Comparison of ENCODE assay signal across 8 cellular contexts in genomic region chrX:68146054-68146453, GRCh38.
DNase-seq lines count a peak whose midpoint lies in the region; ATAC-seq, FAIRE-seq and TF ChIP-seq lines count a peak whose summit lies in the region.

No MANE protein-coding gene starts in this region.

- no peaks in the 10 kb centered on the region for H3K4me1 ChIP-seq in ascending aorta

- ATAC-seq in WTC11 (peak; percentile 87), GM18502 (IDR thresholded peaks at IDR 0.05; ENCODE audit: poor library complexity, unreplicated experiment) (no peak)
- ATAC-seq in activated CD8-positive, alpha-beta T cell treated with anti-CD3 and anti-CD28 coated beads for 36 hours: no peak

- no peaks in the 10 kb centered on the region for H3K9me3 ChIP-seq in ascending aorta

- POLR2A ChIA-PET in WTC11 (lab: Charles Lee): no interaction called here
- POLR2A ChIA-PET in activated CD8-positive, alpha-beta T cell treated with anti-CD3 and anti-CD28 coated beads for 36 hours (lab: Charles Lee): no interaction called here

- no peaks in the 10 kb centered on the region for H3K4me1 Mint-ChIP-seq in WTC11
- H3K4me1 Mint-ChIP-seq in activated CD8-positive, alpha-beta T cell treated with anti-CD3 and anti-CD28 coated beads for 36 hours (ENCODE audit: low read depth): no peaks in the 10 kb centered on the region

- no peaks in the 10 kb centered on the region for H3K36me3 Mint-ChIP-seq in WTC11
- H3K36me3 Mint-ChIP-seq in activated CD8-positive, alpha-beta T cell treated with anti-CD3 and anti-CD28 coated beads for 36 hours (ENCODE audit: low read depth): no peaks in the 10 kb centered on the region

- H3K9me3 Mint-ChIP-seq in WTC11: no peaks in the 10 kb centered on the region
- H3K9me3 Mint-ChIP-seq in activated CD8-positive, alpha-beta T cell treated with anti-CD3 and anti-CD28 coated beads for 36 hours: no peaks in the 10 kb centered on the region

- no peak overlapping the region for H3K27ac ChIP-seq in ascending aorta

- no peak overlapping the region for H3K4me3 Mint-ChIP-seq in WTC11
- no peak overlapping the region for H3K4me3 Mint-ChIP-seq in activated CD8-positive, alpha-beta T cell treated with anti-CD3 and anti-CD28 coated beads for 36 hours

- H3K36me3 ChIP-seq in ascending aorta: no peaks in the 10 kb centered on the region

- no peak overlapping the region for H3K27ac Mint-ChIP-seq in WTC11
- no peak overlapping the region for H3K27ac Mint-ChIP-seq in activated CD8-positive, alpha-beta T cell treated with anti-CD3 and anti-CD28 coated beads for 36 hours

- TF ChIP-seq CTCF in WTC11 (IDR thresholded peaks at IDR 0.05) (no peak), ascending aorta (IDR thresholded peaks at IDR 0.05) (peak in 1 of 3 experiments; percentile 40)
- TF ChIP-seq CTCF in activated CD8-positive, alpha-beta T cell treated with anti-CD3 and anti-CD28 coated beads for 36 hours (IDR thresholded peaks at IDR 0.05): no peak

- DNase-seq in CD1c-positive myeloid dendritic cell (ENCODE audit: extremely low spot score) (peak; percentile 4), HTR-8/SVneo (ENCODE audit: insufficient read length, low spot score) (peak; percentile 3), WTC11 (ENCODE audit: low spot score) (no peak), kidney glomerular epithelial cell (lab: John Stamatoyannopoulos, UW) (peak; percentile 2), T-helper 1 cell (no peak), ascending aorta (ENCODE audit: low spot score in 2 of 2) (no peak)
- no peak for DNase-seq in activated CD8-positive, alpha-beta T cell treated with anti-CD3 and anti-CD28 coated beads for 36 hours

- no peaks in the 10 kb centered on the region for H3K27me3 Mint-ChIP-seq in WTC11 (ENCODE audit: low read depth)
- no peaks in the 10 kb centered on the region for H3K27me3 Mint-ChIP-seq in activated CD8-positive, alpha-beta T cell treated with anti-CD3 and anti-CD28 coated beads for 36 hours

- FAIRE-seq in HTR-8/SVneo (lab: Jason Lieb, UNC): no peak

- intact Hi-C loops in ascending aorta (cut with DNase I): no loop called here
- intact Hi-C loops in activated CD8-positive, alpha-beta T cell treated with anti-CD3 and anti-CD28 coated beads for 36 hours (cut with micrococcal nuclease): no loop called here

- CTCF ChIA-PET in WTC11 (lab: Charles Lee): interaction anchor here (0.6 to 1.9 kb wide), 6 partner anchors 10 to 427 kb away, joined by 3 to 19 read pairs (median 3); no protein-coding TSS in a partner anchor
- CTCF ChIA-PET in activated CD8-positive, alpha-beta T cell treated with anti-CD3 and anti-CD28 coated beads for 36 hours (lab: Charles Lee): no interaction called here

- no peak overlapping the region for H3K4me3 ChIP-seq in ascending aorta

- no peaks in the 10 kb centered on the region for H3K27me3 ChIP-seq in ascending aorta

TF ChIP-seq in WTC11, 78 proteins besides CTCF, POLR2A, EP300 and RAD21:
- no peak for TF ChIP-seq NFYB (CRISPR knock-in tag; conservative IDR thresholded peaks at IDR 0.05; ENCODE audit: low read depth)
- TF ChIP-seq ZNF396 (CRISPR knock-in tag; IDR thresholded peaks at IDR 0.05; ENCODE audit: borderline replicate concordance): no peak
- TF ChIP-seq USF1 (CRISPR knock-in tag; IDR thresholded peaks at IDR 0.05): no peak
- TF ChIP-seq ATF3 (CRISPR knock-in tag; conservative IDR thresholded peaks at IDR 0.05): no peak
- no peak for TF ChIP-seq JUN (CRISPR knock-in tag; IDR thresholded peaks at IDR 0.05)
- TF ChIP-seq AFF4 (CRISPR knock-in tag; IDR thresholded peaks at IDR 0.05; ENCODE audit: borderline replicate concordance): no peak
- no peak for TF ChIP-seq ESRRA (CRISPR knock-in tag; IDR thresholded peaks at IDR 0.05; ENCODE audit: borderline replicate concordance)
- TF ChIP-seq ZNF416 (CRISPR knock-in tag; IDR thresholded peaks at IDR 0.05): no peak
- no peak for TF ChIP-seq PRRX2 (CRISPR knock-in tag; IDR thresholded peaks at IDR 0.05)
- no peak for TF ChIP-seq MLX (CRISPR knock-in tag; IDR thresholded peaks at IDR 0.05)

Comparison
In these comparisons a context has a peak if more than half of its experiments do, and no peak if none do; other contexts are left out.
1. DNase-seq: peak in CD1c-positive myeloid dendritic cell (single experiment), HTR-8/SVneo (single experiment) and kidney glomerular epithelial cell (single experiment); none in WTC11 (single experiment), T-helper 1 cell (0 of 5), ascending aorta (0 of 2) and activated CD8-positive, alpha-beta T cell treated with anti-CD3 and anti-CD28 coated beads for 36 hours (single experiment).